10 cellular contexts compared by ENCODE assay signal in the genomic region with DNA sequence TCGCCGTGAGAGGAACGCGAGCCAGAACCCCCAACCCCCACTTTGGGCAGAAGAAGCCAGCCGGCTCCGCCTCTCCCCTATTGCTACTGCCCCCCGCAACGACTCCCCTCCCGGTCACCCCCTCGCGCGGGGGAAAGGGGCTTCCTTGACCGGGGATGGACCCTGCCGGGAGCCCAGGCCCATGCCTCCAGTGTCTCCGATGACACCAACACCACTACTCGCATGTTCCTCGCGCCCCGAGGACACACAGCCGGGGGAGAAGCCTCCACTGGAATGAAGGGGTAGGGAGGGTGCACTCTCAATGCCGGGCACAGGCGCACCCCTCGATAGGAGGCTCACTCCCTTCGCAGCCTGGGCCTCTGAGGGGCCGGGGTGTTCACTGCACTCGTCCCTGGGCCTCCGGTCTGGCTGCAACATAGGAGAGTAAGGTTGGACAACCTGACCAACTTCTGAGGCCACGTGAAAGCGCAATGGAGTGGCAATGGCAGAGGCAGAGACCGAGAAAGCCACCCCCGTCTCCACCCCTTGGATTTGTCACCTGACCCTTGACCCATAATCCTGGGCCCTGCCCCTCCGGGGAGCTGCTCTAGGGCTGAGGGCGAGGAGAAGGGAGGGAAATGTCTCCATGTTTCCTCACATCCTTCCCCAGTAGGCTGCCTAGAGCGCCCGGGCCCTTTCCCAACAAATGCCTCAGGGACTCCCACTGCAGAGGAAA. TPM values are rescaled to one million over a fixed set of nuclear protein-coding genes. Genes with fewer than 3 reads are reported as not detected.
DNase-seq lines count a peak whose midpoint lies in the region; ATAC-seq and TF ChIP-seq lines count a peak whose summit lies in the region.
"Had no signal": no experiment of that assay in that cellular context is flagged by ENCODE, and none has a peak within 500 bp of the region (broad histone marks: within the 10 kb centered on the region; RNA-seq: fewer than 3 reads in every experiment).

No MANE protein-coding gene starts in this region.

- H3K27me3 ChIP-seq in upper lobe of right lung = peaks cover 73% of the 10 kb centered on the region

- peaks cover 27% of the 10 kb centered on the region for H3K4me1 ChIP-seq in upper lobe of right lung

- peak overlapping the region; percentile 83 for H3K27ac ChIP-seq in caudate nucleus (ENCODE audit: low read depth, low read length)
- H3K27ac ChIP-seq in upper lobe of right lung = no peak overlapping the region
- H3K27ac ChIP-seq: epithelial cell of prostate had no signal

- H3K27me3 Mint-ChIP-seq in activated CD4-positive, alpha-beta T cell treated with anti-CD3 and anti-CD28 coated beads, Interleukin-2, amount 10 ng/mL, durations not matched to agents 7 days and 5 days = peaks cover 78% of the 10 kb centered on the region
- peaks cover 55% of the 10 kb centered on the region for H3K27me3 Mint-ChIP-seq in memory B cell

- peak overlapping the region; percentile 44 for H3K4me3 ChIP-seq in upper lobe of right lung

- no peak overlapping the region for H3K27ac Mint-ChIP-seq in activated CD4-positive, alpha-beta T cell treated with anti-CD3 and anti-CD28 coated beads, Interleukin-2, amount 10 ng/mL, durations not matched to agents 7 days and 5 days
- H3K27ac Mint-ChIP-seq in memory B cell = no peak overlapping the region

- H3K4me1 Mint-ChIP-seq in activated CD4-positive, alpha-beta T cell treated with anti-CD3 and anti-CD28 coated beads, Interleukin-2, amount 10 ng/mL, durations not matched to agents 7 days and 5 days = peaks cover 31% of the 10 kb centered on the region
- H3K4me1 Mint-ChIP-seq in memory B cell = peaks cover 33% of the 10 kb centered on the region

- no peaks in the 10 kb centered on the region for H3K9me3 Mint-ChIP-seq in activated CD4-positive, alpha-beta T cell treated with anti-CD3 and anti-CD28 coated beads, Interleukin-2, amount 10 ng/mL, durations not matched to agents 7 days and 5 days
- H3K9me3 Mint-ChIP-seq in memory B cell = no peaks in the 10 kb centered on the region

- no peaks in the 10 kb centered on the region for H3K36me3 ChIP-seq in upper lobe of right lung

- POLR2A ChIA-PET in activated CD4-positive, alpha-beta T cell treated with anti-CD3 and anti-CD28 coated beads, Interleukin-2, amount 10 ng/mL, durations not matched to agents 7 days and 5 days (lab: Charles Lee) = no interaction called here

- peak overlapping the region; percentile 57 for H3K4me3 Mint-ChIP-seq in activated CD4-positive, alpha-beta T cell treated with anti-CD3 and anti-CD28 coated beads, Interleukin-2, amount 10 ng/mL, durations not matched to agents 7 days and 5 days
- H3K4me3 Mint-ChIP-seq in memory B cell = peak overlapping the region; percentile 82

- ATAC-seq in memory B cell (ENCODE audit: low read depth) (peak; percentile 7), upper lobe of right lung (peak; percentile 9)

- H3K36me3 Mint-ChIP-seq in activated CD4-positive, alpha-beta T cell treated with anti-CD3 and anti-CD28 coated beads, Interleukin-2, amount 10 ng/mL, durations not matched to agents 7 days and 5 days (ENCODE audit: low read depth) = no peaks in the 10 kb centered on the region
- no peaks in the 10 kb centered on the region for H3K36me3 Mint-ChIP-seq in memory B cell

- CTCF ChIA-PET in activated CD4-positive, alpha-beta T cell treated with anti-CD3 and anti-CD28 coated beads, Interleukin-2, amount 10 ng/mL, durations not matched to agents 7 days and 5 days (lab: Charles Lee) = interaction anchor here (1.2 to 2.3 kb wide), 8 partner anchors 13 to 187 kb away, joined by 3 to 7 read pairs (median 4); no protein-coding TSS in a partner anchor

- TF ChIP-seq CTCF in upper lobe of right lung (IDR thresholded peaks at IDR 0.05) = no peak

- no peak for DNase-seq in activated CD4-positive, alpha-beta T cell treated with anti-CD3 and anti-CD28 coated beads, Interleukin-2, amount 10 ng/mL, durations not matched to agents 7 days and 5 days
- no peak for DNase-seq in activated CD4-positive, alpha-beta T cell treated with anti-CD3 and anti-CD28 coated beads for 1 hour
- DNase-seq in caudate nucleus (lab: John Stamatoyannopoulos, UW) (peak in 6 of 61 donors; percentile 20 to 66 (median 49)), memory B cell (ENCODE audit: low spot score in 2 of 2) (peak in 1 of 2 donors; percentile 38), upper lobe of right lung (no peak), dedifferentiated amniotic fluid mesenchymal stem cell (ENCODE audit: extremely low spot score) (no peak), activated gamma-delta T cell treated with Interleukin-2 at 50 U/mL for 16 hours (no peak), COR-L47 (lab: John Stamatoyannopoulos, UW) (no peak)

- intact Hi-C loops in upper lobe of right lung (cut with DNase I) = no loop called here

- no peaks in the 10 kb centered on the region for H3K9me3 ChIP-seq in upper lobe of right lung

RNA-seq across cellular contexts. Expression of a gene that starts 1.0 kb away (rescaled TPM):
- not detected for total RNA-seq in activated CD4-positive, alpha-beta T cell treated with anti-CD3 and anti-CD28 coated beads, Interleukin-2, amount 10 ng/mL, durations not matched to agents 7 days and 5 days
- 2.9 TPM for total RNA-seq in upper lobe of right lung

RNA-seq across cellular contexts. Expression of a gene that starts 21.4 kb away (rescaled TPM):
- 10 to 100 TPM; 22.7 to 26.8 TPM for total RNA-seq in activated CD4-positive, alpha-beta T cell treated with anti-CD3 and anti-CD28 coated beads, Interleukin-2, amount 10 ng/mL, durations not matched to agents 7 days and 5 days
- total RNA-seq in upper lobe of right lung = 16.7 TPM

RNA-seq across cellular contexts. Expression of a gene that starts 29.8 kb away (rescaled TPM):
- 100 to 1,000 TPM; 150 to 153 TPM for total RNA-seq in activated CD4-positive, alpha-beta T cell treated with anti-CD3 and anti-CD28 coated beads, Interleukin-2, amount 10 ng/mL, durations not matched to agents 7 days and 5 days
- total RNA-seq in upper lobe of right lung = 59.3 TPM

RNA-seq across cellular contexts. Expression of a gene that starts 38.3 kb away (rescaled TPM):
- total RNA-seq in activated CD4-positive, alpha-beta T cell treated with anti-CD3 and anti-CD28 coated beads, Interleukin-2, amount 10 ng/mL, durations not matched to agents 7 days and 5 days = under 1 TPM; 0.46 to 0.69 TPM
- total RNA-seq in upper lobe of right lung = not detected
- total RNA-seq: M059J had no signal

RNA-seq across cellular contexts. Expression of a gene that starts 47.1 kb away (rescaled TPM):
- 10 to 100 TPM; 57.7 to 62.2 TPM for total RNA-seq in activated CD4-positive, alpha-beta T cell treated with anti-CD3 and anti-CD28 coated beads, Interleukin-2, amount 10 ng/mL, durations not matched to agents 7 days and 5 days
- 40.5 TPM for total RNA-seq in upper lobe of right lung
